In genomic region chr11:127255239-127255638, GRCh38 we compare ENCODE assay signal across 23 cellular contexts.
"Had no signal": no experiment of that assay in that cellular context is flagged by ENCODE, and none has a peak within 500 bp of the region (broad histone marks: within the 10 kb centered on the region; RNA-seq: fewer than 3 reads in every experiment).

No MANE protein-coding gene starts in this region.

- DNase-seq: colonic mucosa; effector CD4-positive, alpha-beta T cell; endodermal cell; erythroblast; foreskin keratinocyte; kidney; left cardiac atrium; mammary epithelial cell; naive thymus-derived CD8-positive, alpha-beta T cell; occipital lobe; pancreas; right lobe of liver; spleen; stimulated activated CD4-positive, alpha-beta T cell treated with anti-CD3 and anti-CD28 coated beads, Interleukin-15, amount 100 ng/mL, for 24 hours; stimulated activated CD4-positive, alpha-beta T cell treated with anti-CD3 and anti-CD28 coated beads, Interleukin-1b, Interleukin-23, amount 100 ng/mL, for 48 hours; stimulated activated CD4-positive, alpha-beta T cell treated with anti-CD3 and anti-CD28 coated beads, Interleukin-4, amount 100 ng/mL, for 24 hours; stimulated activated naive B cell treated with anti-CD40 and anti-IgM and Interleukin-4, amounts not matched to agents 10 μg/mL and 1 μg/mL and 100 μg/mL, for 72 hours; stimulated activated naive CD8-positive, alpha-beta T cell treated with anti-CD3 and anti-CD28 coated beads, Interleukin-15, amount 100 ng/mL, for 72 hours; testis; upper lobe of right lung had no signal

- H3K9me3 Mint-ChIP-seq: endodermal cell had no signal

- H3K4me1 ChIP-seq: colonic mucosa, foreskin keratinocyte, pancreas, right lobe of liver, spleen, testis, tibial nerve, upper lobe of right lung, vagina had no signal

- H3K36me3 Mint-ChIP-seq: naive thymus-derived CD8-positive, alpha-beta T cell; stimulated activated naive B cell treated with anti-CD40 and anti-IgM and Interleukin-4, amounts not matched to agents 10 μg/mL and 1 μg/mL and 100 μg/mL, for 72 hours had no signal

- ATAC-seq: foreskin keratinocyte; naive thymus-derived CD8-positive, alpha-beta T cell; pancreas; right lobe of liver; stimulated activated naive B cell treated with anti-CD40 and anti-IgM and Interleukin-4, amounts not matched to agents 10 μg/mL and 1 μg/mL and 100 μg/mL, for 72 hours; stimulated activated naive CD8-positive, alpha-beta T cell treated with anti-CD3 and anti-CD28 coated beads, Interleukin-15, amount 100 ng/mL, for 72 hours; upper lobe of right lung had no signal

- H3K27ac Mint-ChIP-seq: endodermal cell; naive thymus-derived CD8-positive, alpha-beta T cell; progenitor cell of endocrine pancreas; stimulated activated naive B cell treated with anti-CD40 and anti-IgM and Interleukin-4, amounts not matched to agents 10 μg/mL and 1 μg/mL and 100 μg/mL, for 72 hours; stimulated activated naive CD8-positive, alpha-beta T cell treated with anti-CD3 and anti-CD28 coated beads, Interleukin-15, amount 100 ng/mL, for 72 hours had no signal

- H3K4me3 Mint-ChIP-seq: endodermal cell; naive thymus-derived CD8-positive, alpha-beta T cell; stimulated activated naive B cell treated with anti-CD40 and anti-IgM and Interleukin-4, amounts not matched to agents 10 μg/mL and 1 μg/mL and 100 μg/mL, for 72 hours; stimulated activated naive CD8-positive, alpha-beta T cell treated with anti-CD3 and anti-CD28 coated beads, Interleukin-15, amount 100 ng/mL, for 72 hours had no signal

- H3K36me3 ChIP-seq: colonic mucosa, pancreas, right lobe of liver, spleen, tibial nerve, upper lobe of right lung, vagina had no signal

- H3K27ac ChIP-seq: colonic mucosa, foreskin keratinocyte, pancreas, right lobe of liver, spleen, testis, tibial nerve, upper lobe of right lung, vagina had no signal

- H3K4me3 ChIP-seq: colonic mucosa, pancreas, right lobe of liver, spleen, testis, tibial nerve, upper lobe of right lung, vagina had no signal

- H3K27me3 ChIP-seq: colonic mucosa, foreskin keratinocyte, pancreas, right lobe of liver, spleen, testis, tibial nerve, upper lobe of right lung, vagina had no signal

- H3K9me3 ChIP-seq: colonic mucosa, pancreas, right lobe of liver, spleen, testis, tibial nerve, upper lobe of right lung, vagina had no signal

- H3K4me1 Mint-ChIP-seq: endodermal cell; naive thymus-derived CD8-positive, alpha-beta T cell; stimulated activated naive B cell treated with anti-CD40 and anti-IgM and Interleukin-4, amounts not matched to agents 10 μg/mL and 1 μg/mL and 100 μg/mL, for 72 hours; stimulated activated naive CD8-positive, alpha-beta T cell treated with anti-CD3 and anti-CD28 coated beads, Interleukin-15, amount 100 ng/mL, for 72 hours had no signal
